ENCODE assay signal across 8 cellular contexts in genomic region chr12:64890873-64891468, GRCh38.
A peak's percentile ranks its signal among the peaks of the same experiment; 100 is the strongest.
DNase-seq lines count a peak whose midpoint lies in the region; ATAC-seq and TF ChIP-seq lines count a peak whose summit lies in the region.

No MANE protein-coding gene starts in this region.

- TF ChIP-seq POLR2A in NB4 (IDR thresholded peaks at IDR 0.05; ENCODE audit: extremely low read depth, insufficient read length), result no peak

- H3K9me3 ChIP-seq in mucosa of descending colon, result no peaks in the 10 kb centered on the region

- no peaks in the 10 kb centered on the region for H3K4me1 ChIP-seq in mucosa of descending colon (ENCODE audit: low read depth)

- intact Hi-C loops in mucosa of descending colon (cut with DNase I, micrococcal nuclease), result loop anchor here (5.0 kb wide), 1 partner anchor 231 kb away; the partner anchor contains the start of gene WIF1 (in 2 of the 2)

- TF ChIP-seq CTCF in NB4 (IDR thresholded peaks at IDR 0.05; ENCODE audit: low read depth, low read length), result peak; percentile 45
- peak; percentile 27 for TF ChIP-seq CTCF in mucosa of descending colon (IDR thresholded peaks at IDR 0.05)

- DNase-seq in DMS53 (lab: John Stamatoyannopoulos, UW) (peak; percentile 86), NB4 (ENCODE audit: low read depth) (peak; percentile 72), SHP77 treated with DMSO at 0.1 percent for 48 hours (lab: John Stamatoyannopoulos, UW) (peak; percentile 31), epidermal melanocyte (ENCODE audit: insufficient read length, low spot score) (peak; percentile 45), mucosa of descending colon (peak in 1 of 3 donors; percentile 5)
- no peak for DNase-seq in activated CD4-positive, CD25-positive, alpha-beta regulatory T cell treated with anti-CD3 and anti-CD28 coated beads, Interleukin-2, amount 50 U/mL, for 72 hours

- no peak overlapping the region for H3K4me3 ChIP-seq in NB4 (ENCODE audit: low read depth, low read length)
- H3K4me3 ChIP-seq in mucosa of descending colon, result no peak overlapping the region

- peak; percentile 70 for ATAC-seq in GM21619 (IDR thresholded peaks at IDR 0.05; ENCODE audit: unreplicated experiment)
- peak; percentile 82 for ATAC-seq in mucosa of descending colon
- no peak for ATAC-seq in HG03095 (IDR thresholded peaks at IDR 0.05; ENCODE audit: unreplicated experiment)

- no peaks in the 10 kb centered on the region for H3K36me3 ChIP-seq in mucosa of descending colon (ENCODE audit: low read depth)
